ENCODE assay signal across 1 cellular context in genomic region chr18:59851784-59852399, GRCh38.
TF ChIP-seq lines count a peak whose summit lies in the region.

No MANE protein-coding gene starts in this region.

TF ChIP-seq in HEK293, 187 proteins besides CTCF, POLR2A, EP300 and RAD21 (continued from another document):
- TF ChIP-seq ZNF645 (tag by site-specific recombination; IDR thresholded peaks at IDR 0.05) (no peak), SCRT2 (tag by site-specific recombination; IDR thresholded peaks at IDR 0.05) (no peak), ZNF18 (tag by site-specific recombination; IDR thresholded peaks at IDR 0.05) (peak; percentile 37; the same call in 1 of the 2 replicates), ZNF843 (tag by site-specific recombination; IDR thresholded peaks at IDR 0.05) (0 out of 2 replicates have a peak, but pooled peaks have one; percentile 59)
